2 cellular contexts compared by ENCODE assay signal in genomic region chr2:28766070-28766469, GRCh38.
TF ChIP-seq lines count a peak whose summit lies in the region.

No MANE protein-coding gene starts in this region.

TF ChIP-seq in SK-N-SH, 30 proteins besides CTCF, POLR2A, EP300 and RAD21:
- TF ChIP-seq NRF1 (IDR thresholded peaks at IDR 0.05; ENCODE audit: low read depth, low read length), result no peak

TF ChIP-seq in SK-N-SH treated with all-trans-retinoic acid at 6 μM for 48 hours, 23 proteins besides CTCF, POLR2A, EP300 and RAD21 (continued from another document):
- no peak for TF ChIP-seq ESRRG (CRISPR knock-in tag; IDR thresholded peaks at IDR 0.05)
- TF ChIP-seq GLIS3 (CRISPR knock-in tag; IDR thresholded peaks at IDR 0.05), result no peak
- TF ChIP-seq ZFP3 (CRISPR knock-in tag; IDR thresholded peaks at IDR 0.05), result no peak
- TF ChIP-seq CREB5 (CRISPR knock-in tag; IDR thresholded peaks at IDR 0.05; ENCODE audit: low read depth), result no peak
- no peak for TF ChIP-seq RARB (CRISPR knock-in tag; IDR thresholded peaks at IDR 0.05)
- TF ChIP-seq BACH2 (CRISPR knock-in tag; IDR thresholded peaks at IDR 0.05; ENCODE audit: borderline replicate concordance), result no peak
- TF ChIP-seq ZNF8 (CRISPR knock-in tag; IDR thresholded peaks at IDR 0.05), result no peak
- no peak for TF ChIP-seq TSHZ2 (CRISPR knock-in tag; IDR thresholded peaks at IDR 0.05)
- no peak for TF ChIP-seq SNAI2 (CRISPR knock-in tag; IDR thresholded peaks at IDR 0.05)
- TF ChIP-seq PPARA (CRISPR knock-in tag; IDR thresholded peaks at IDR 0.05; ENCODE audit: borderline replicate concordance), result no peak
- no peak for TF ChIP-seq POU6F1 (CRISPR knock-in tag; IDR thresholded peaks at IDR 0.05; ENCODE audit: borderline replicate concordance, low read depth)
- no peak for TF ChIP-seq ZC3H10 (CRISPR knock-in tag; IDR thresholded peaks at IDR 0.05)
- no peak for TF ChIP-seq CSRNP3 (CRISPR knock-in tag; IDR thresholded peaks at IDR 0.05)
- no peak for TF ChIP-seq ZFP30 (CRISPR knock-in tag; IDR thresholded peaks at IDR 0.05)
- TF ChIP-seq OSR1 (CRISPR knock-in tag; IDR thresholded peaks at IDR 0.05), result no peak
- no peak for TF ChIP-seq ZNF70 (CRISPR knock-in tag; IDR thresholded peaks at IDR 0.05)
- no peak for TF ChIP-seq CSDC2 (CRISPR knock-in tag; IDR thresholded peaks at IDR 0.05)
- TF ChIP-seq PATZ1 (CRISPR knock-in tag; IDR thresholded peaks at IDR 0.05; ENCODE audit: borderline replicate concordance), result no peak
- TF ChIP-seq TCF4 (CRISPR knock-in tag; IDR thresholded peaks at IDR 0.05; ENCODE audit: borderline replicate concordance), result no peak
